In genomic region chr2:195646424-195646823, GRCh38 we compare ENCODE assay signal across 28 cellular contexts. TPM values are rescaled to one million over a fixed set of nuclear protein-coding genes. Genes with fewer than 3 reads are reported as not detected.
DNase-seq lines count a peak whose midpoint lies in the region; ATAC-seq and TF ChIP-seq lines count a peak whose summit lies in the region.
"Had no signal": no experiment of that assay in that cellular context is flagged by ENCODE, and none has a peak within 500 bp of the region (broad histone marks: within the 10 kb centered on the region; RNA-seq: fewer than 3 reads in every experiment).

No MANE protein-coding gene starts in this region.

- H3K14ac ChIP-seq in IMR-90 (replicated peaks; ENCODE audit: low read depth, low read length): no peak overlapping the region

- H4K20me1 ChIP-seq in BLaER1 treated with 17β-estradiol and CSF1 and Interleukin-3, amounts not matched to agents 10 nM and 100 nM: no peaks in the 10 kb centered on the region
- H4K20me1 ChIP-seq in IMR-90 (ENCODE audit: insufficient read depth, low read length): no peaks in the 10 kb centered on the region

- H3K79me1 ChIP-seq in IMR-90 (ENCODE audit: low read depth in 1 of 2, low read length in 2 of 2) (no peaks in the 10 kb centered on the region), mesendoderm (ENCODE audit: low read length) (no peaks in the 10 kb centered on the region)

- H4K91ac ChIP-seq in IMR-90 (ENCODE audit: insufficient read depth, low read depth, low read length): no peak overlapping the region

- H2AFZ ChIP-seq in IMR-90 (replicated peaks; ENCODE audit: low read length, poor library complexity): no peak overlapping the region
- H2AFZ ChIP-seq: hepatocyte had no signal

- H2AK5ac ChIP-seq in IMR-90 (ENCODE audit: low read depth, low read length) (no peak overlapping the region), mesendoderm (ENCODE audit: low read length) (no peak overlapping the region)

- H3K27me3 ChIP-seq in BLaER1 treated with 17β-estradiol and CSF1 and Interleukin-3, amounts not matched to agents 10 nM and 100 nM: no peaks in the 10 kb centered on the region
- no peaks in the 10 kb centered on the region for H3K27me3 ChIP-seq in IMR-90 (ENCODE audit: control insufficient read depth, insufficient read depth, low read length)
- no peaks in the 10 kb centered on the region for H3K27me3 ChIP-seq in mesendoderm (ENCODE audit: insufficient read depth, low read length, poor library complexity)
- H3K27me3 ChIP-seq in thyroid gland: no peaks in the 10 kb centered on the region
- H3K27me3 ChIP-seq: dorsolateral prefrontal cortex, gastroesophageal sphincter, hepatocyte, MG63 had no signal

- peak overlapping the region; percentile 38 to 100 (median 94); a peak in 20 of 22 replicates for H3K27ac ChIP-seq in BLaER1 treated with 17β-estradiol and CSF1 and Interleukin-3, amounts not matched to agents 10 nM and 100 nM
- no peak overlapping the region for H3K27ac ChIP-seq in IMR-90 (ENCODE audit: insufficient read depth, low read length)
- no peak overlapping the region for H3K27ac ChIP-seq in mesendoderm (ENCODE audit: low read depth, low read length)
- H3K27ac ChIP-seq in thyroid gland: no peak overlapping the region
- H3K27ac ChIP-seq: dorsolateral prefrontal cortex, gastroesophageal sphincter, hepatocyte, left ventricle myocardium inferior, WERI-Rb-1 had no signal

- ATAC-seq in IMR-90 (ENCODE audit: low read depth) (no peak), WTC11 (peak; percentile 65), HG02763 (IDR thresholded peaks at IDR 0.05; ENCODE audit: unreplicated experiment) (no peak)
- ATAC-seq: activated CD8-positive, alpha-beta memory T cell treated with anti-CD3 and anti-CD28 coated beads, Interleukin-2, amount 10 ng/mL, durations not matched to agents 7 days and 5 days; activated T-cell treated with anti-CD3 and anti-CD28 coated beads, Interleukin-2, amount 50 U/mL, for 72 hours; gastroesophageal sphincter; PC-3; Right ventricle myocardium inferior had no signal

- no peaks in the 10 kb centered on the region for H3K9me3 Mint-ChIP-seq in WTC11
- H3K9me3 Mint-ChIP-seq: central memory CD8-positive, alpha-beta T cell; stimulated activated naive CD8-positive, alpha-beta T cell treated with anti-CD3 and anti-CD28 coated beads, Interleukin-15, Interleukin-2, amounts not matched to agents 100 ng/mL and 50 ng/mL, for 24 hours; T-helper 2 cell treated with Interferon-gamma antibody and Interleukin-4, amounts not matched to agents 5 μg/mL and 100 μg/mL, for 36 hours had no signal

- H3K4me3 ChIP-seq in BLaER1 treated with 17β-estradiol and CSF1 and Interleukin-3, amounts not matched to agents 10 nM and 100 nM: no peak overlapping the region
- H3K4me3 ChIP-seq in IMR-90 (ENCODE audit: insufficient read depth, low read depth, low read length): no peak overlapping the region
- no peak overlapping the region for H3K4me3 ChIP-seq in mesendoderm (ENCODE audit: low read length)
- H3K4me3 ChIP-seq in thyroid gland (replicated peaks in 1 of 3): no peak overlapping the region
- H3K4me3 ChIP-seq: dorsolateral prefrontal cortex, gastroesophageal sphincter, hepatocyte, left ventricle myocardium inferior, MG63 had no signal

- no peak for TF ChIP-seq CTCF in IMR-90 (conservative IDR thresholded peaks at IDR 0.05; ENCODE audit: low read depth, low read length)
- TF ChIP-seq CTCF in WTC11 (IDR thresholded peaks at IDR 0.05): no peak
- TF ChIP-seq CTCF in thyroid gland (IDR thresholded peaks at IDR 0.05): no peak

- WGBS in IMR-90 (ENCODE audit: extremely low coverage in 2 of 2, insufficient read length in 1 of 2), 2 experiments: no CpG with 5 or more reads among the region's 9 CpGs
- WGBS in mesendoderm (ENCODE audit: extremely low coverage, insufficient coverage, low lambda C conversion rate): no CpG with 5 or more reads among the region's 9 CpGs
- 72 to 83% methylated on average over 6 to 9 of the region's 9 CpGs for WGBS in thyroid gland, 2 donors

- TF ChIP-seq POLR2A in IMR-90 (IDR thresholded peaks at IDR 0.05; ENCODE audit: low read depth, low read length): no peak
- TF ChIP-seq POLR2A in thyroid gland (IDR thresholded peaks at IDR 0.05): no peak

- peaks cover 44% of the 10 kb centered on the region for H3K4me1 Mint-ChIP-seq in WTC11

- H3K56ac ChIP-seq in IMR-90 (ENCODE audit: extremely low read depth, insufficient read depth, low read length) (no peak overlapping the region), mesendoderm (ENCODE audit: low read length) (no peak overlapping the region)

- CTCF ChIA-PET in IMR-90 (lab: Yijun Ruan, JAX): no interaction called here
- CTCF ChIA-PET in WTC11 (lab: Charles Lee): interaction anchor here (0.5 to 1.9 kb wide), 5 partner anchors 10 to 422 kb away, joined by 3 to 7 read pairs (median 3); partner anchors contain the start of genes DNAH7 and SLC39A10

- H3K36me3 Mint-ChIP-seq in WTC11: no peaks in the 10 kb centered on the region

- H2BK120ac ChIP-seq in IMR-90 (ENCODE audit: low read depth, low read length): no peak overlapping the region
- peak overlapping the region; percentile 51 for H2BK120ac ChIP-seq in mesendoderm (ENCODE audit: low read depth, low read length)

- peak overlapping the region; percentile 3 to 87 (median 53); a peak in 20 of 22 replicates for H3K4me2 ChIP-seq in BLaER1 treated with 17β-estradiol and CSF1 and Interleukin-3, amounts not matched to agents 10 nM and 100 nM
- H3K4me2 ChIP-seq in IMR-90 (ENCODE audit: low read depth, low read length) (no peak overlapping the region), mesendoderm (ENCODE audit: low read length) (no peak overlapping the region)
- H3K4me2 ChIP-seq: hepatocyte had no signal

- peaks cover 0 to 13% (median 5%) of the 10 kb centered on the region in 11 experiments; a peak in 10 of 22 replicates for H3K9me3 ChIP-seq in BLaER1 treated with 17β-estradiol and CSF1 and Interleukin-3, amounts not matched to agents 10 nM and 100 nM (replicated peaks in 1 of 11)
- H3K9me3 ChIP-seq in IMR-90 (ENCODE audit: control insufficient read depth, insufficient read depth, low read length) (no peaks in the 10 kb centered on the region), thyroid gland (no peaks in the 10 kb centered on the region)
- H3K9me3 ChIP-seq: Caco-2, gastroesophageal sphincter, left ventricle myocardium inferior, MG63 had no signal

- no peak for TF ChIP-seq RAD21 in IMR-90 (IDR thresholded peaks at IDR 0.05; ENCODE audit: low read length)

- H2BK5ac ChIP-seq in IMR-90 (ENCODE audit: low read depth, low read length, poor library complexity, severe bottlenecking): no peak overlapping the region
- no peak overlapping the region for H2BK5ac ChIP-seq in mesendoderm (ENCODE audit: low read length)

- POLR2A ChIA-PET in IMR-90 (lab: Charles Lee; ENCODE audit: unreplicated experiment) (no interaction called here), WTC11 (lab: Charles Lee) (interaction anchor here (1.2 to 2.1 kb wide), 2 partner anchors 10 to 19 kb away, joined by 3 to 10 read pairs; partner anchors contain the start of gene SLC39A10)

- H3K23ac ChIP-seq in IMR-90 (ENCODE audit: low read depth, low read length) (no peak overlapping the region), mesendoderm (ENCODE audit: low read length) (no peak overlapping the region)

- peaks cover 30 to 99% (median 86%) of the 10 kb centered on the region in 10 experiments for H3K4me1 ChIP-seq in BLaER1 treated with 17β-estradiol and CSF1 and Interleukin-3, amounts not matched to agents 10 nM and 100 nM
- H3K4me1 ChIP-seq in IMR-90 (ENCODE audit: control insufficient read depth, insufficient read depth, low read length): no peaks in the 10 kb centered on the region
- no peaks in the 10 kb centered on the region for H3K4me1 ChIP-seq in mesendoderm (ENCODE audit: control insufficient read depth, low read depth, low read length)
- H3K4me1 ChIP-seq in thyroid gland: peaks cover 4 to 26% of the 10 kb centered on the region in 2 donors
- H3K4me1 ChIP-seq: Caco-2, gastroesophageal sphincter, left ventricle myocardium inferior had no signal

- intact Hi-C loops in IMR-90 (cut with micrococcal nuclease): no loop called here
- intact Hi-C loops in thyroid gland (cut with DNase I): no loop called here

- peak overlapping the region; percentile 99 for H3K27ac Mint-ChIP-seq in WTC11
- H3K27ac Mint-ChIP-seq: activated CD8-positive, alpha-beta memory T cell treated with anti-CD3 and anti-CD28 coated beads, Interleukin-2, amount 10 ng/mL, durations not matched to agents 7 days and 5 days; activated T-cell treated with anti-CD3 and anti-CD28 coated beads, Interleukin-2, amount 50 U/mL, for 72 hours; stimulated activated naive CD8-positive, alpha-beta T cell treated with anti-CD3 and anti-CD28 coated beads, Interleukin-15, Interleukin-2, amounts not matched to agents 100 ng/mL and 50 ng/mL, for 24 hours; T-helper 2 cell treated with Interferon-gamma antibody and Interleukin-4, amounts not matched to agents 5 μg/mL and 100 μg/mL, for 36 hours had no signal

- H3K36me3 ChIP-seq in BLaER1 treated with 17β-estradiol and CSF1 and Interleukin-3, amounts not matched to agents 10 nM and 100 nM: no peaks in the 10 kb centered on the region
- H3K36me3 ChIP-seq in IMR-90 (ENCODE audit: control insufficient read depth, insufficient read depth, low read length) (no peaks in the 10 kb centered on the region), mesendoderm (ENCODE audit: control insufficient read depth, insufficient read depth, low read length) (no peaks in the 10 kb centered on the region), thyroid gland (no peaks in the 10 kb centered on the region)
- H3K36me3 ChIP-seq: gastroesophageal sphincter, left ventricle myocardium inferior, MG63, WERI-Rb-1 had no signal

- no peak overlapping the region for H2BK20ac ChIP-seq in IMR-90 (ENCODE audit: low read depth, low read length)

- no peak overlapping the region for H2BK15ac ChIP-seq in IMR-90 (ENCODE audit: low read depth, low read length)
- peak overlapping the region; percentile 94 for H2BK15ac ChIP-seq in mesendoderm (replicated peaks; ENCODE audit: low read depth)

- peak overlapping the region; percentile 43; the same call in 1 of the 2 replicates for H3K4me3 Mint-ChIP-seq in WTC11
- H3K4me3 Mint-ChIP-seq: activated CD8-positive, alpha-beta memory T cell treated with anti-CD3 and anti-CD28 coated beads, Interleukin-2, amount 10 ng/mL, durations not matched to agents 7 days and 5 days; activated T-cell treated with anti-CD3 and anti-CD28 coated beads, Interleukin-2, amount 50 U/mL, for 72 hours; central memory CD8-positive, alpha-beta T cell; stimulated activated naive CD8-positive, alpha-beta T cell treated with anti-CD3 and anti-CD28 coated beads, Interleukin-15, Interleukin-2, amounts not matched to agents 100 ng/mL and 50 ng/mL, for 24 hours; T-helper 2 cell treated with Interferon-gamma antibody and Interleukin-4, amounts not matched to agents 5 μg/mL and 100 μg/mL, for 36 hours had no signal

- no peaks in the 10 kb centered on the region for H3K9me1 ChIP-seq in IMR-90 (ENCODE audit: insufficient read depth, low read length)

- dilution Hi-C loops in IMR-90 (cut with HindIII; ENCODE audit: low sequenced_read_pairs, unreplicated experiment): no loop called here

- H4K8ac ChIP-seq in IMR-90 (ENCODE audit: low read depth in 2 of 2, low read length in 2 of 2): no peak overlapping the region
- no peak overlapping the region for H4K8ac ChIP-seq in mesendoderm (ENCODE audit: low read depth, low read length)

- H3K18ac ChIP-seq in IMR-90 (ENCODE audit: low read depth, low read length) (no peak overlapping the region), mesendoderm (ENCODE audit: low read length) (peak overlapping the region; percentile 12)

- peak overlapping the region in 5 of 11 experiments; percentile 30 to 61 (median 52); a peak in 8 of 22 replicates for H3K9ac ChIP-seq in BLaER1 treated with 17β-estradiol and CSF1 and Interleukin-3, amounts not matched to agents 10 nM and 100 nM
- H3K9ac ChIP-seq in IMR-90 (ENCODE audit: low read depth, low read length) (no peak overlapping the region), mesendoderm (ENCODE audit: low read length) (no peak overlapping the region)

- no TSS peak for BruUV-seq in IMR-90 (replicated peaks; lab: Mats Ljungman, UMichigan)

- no peak overlapping the region for H2AK9ac ChIP-seq in IMR-90 (replicated peaks; ENCODE audit: low read depth, low read length, poor library complexity)

- no peaks in the 10 kb centered on the region for H3K79me2 ChIP-seq in mesendoderm (ENCODE audit: control insufficient read depth, insufficient read depth, low read length)
- H3K79me2 ChIP-seq: hepatocyte had no signal

- H3K4ac ChIP-seq in IMR-90 (ENCODE audit: low read depth, low read length): no peak overlapping the region
- no peak overlapping the region for H3K4ac ChIP-seq in mesendoderm (ENCODE audit: low read depth, low read length)

- H3K27me3 Mint-ChIP-seq in WTC11 (ENCODE audit: low read depth): no peaks in the 10 kb centered on the region; the same call in 1 of the 2 replicates
- H3K27me3 Mint-ChIP-seq: activated CD8-positive, alpha-beta memory T cell treated with anti-CD3 and anti-CD28 coated beads, Interleukin-2, amount 10 ng/mL, durations not matched to agents 7 days and 5 days; central memory CD8-positive, alpha-beta T cell; stimulated activated naive CD8-positive, alpha-beta T cell treated with anti-CD3 and anti-CD28 coated beads, Interleukin-15, Interleukin-2, amounts not matched to agents 100 ng/mL and 50 ng/mL, for 24 hours had no signal

- peak overlapping the region; percentile 40; the same call in 1 of the 2 replicates for H4K5ac ChIP-seq in IMR-90 (ENCODE audit: low read depth, low read length)
- H4K5ac ChIP-seq in mesendoderm (ENCODE audit: low read length): no peak overlapping the region

- DNase-seq in IMR-90 (no peak), WTC11 (ENCODE audit: low spot score) (peak; percentile 49), mesendoderm (peak; percentile 52), NCI-H2107 treated with DMSO at 0.1 percent for 48 hours (lab: John Stamatoyannopoulos, UW; ENCODE audit: unreplicated experiment) (no peak), thyroid gland (no peak)
- DNase-seq: activated CD8-positive, alpha-beta memory T cell treated with anti-CD3 and anti-CD28 coated beads, Interleukin-2, amount 10 ng/mL, durations not matched to agents 7 days and 5 days; activated naive CD4-positive, alpha-beta T cell; activated T-cell treated with anti-CD3 and anti-CD28 coated beads, Interleukin-2, amount 50 U/mL, for 72 hours; C1 segment of cervical spinal cord; Caco-2; DMS79; dorsolateral prefrontal cortex; left ventricle myocardium inferior; MG63; NCI-H1436; NCI-H2081 treated with DMSO at 0.1 percent for 48 hours; NCI-H446; occipital lobe; PC-3; WERI-Rb-1 had no signal

- in situ Hi-C loops in IMR-90 (cut with MboI; ENCODE audit: low sequenced_read_pairs): no loop called here

RNA-seq across cellular contexts. Expression of gene SLC39A10, which starts 10.6 kb away (rescaled TPM):
- total RNA-seq in IMR-90 (2012; rRNA removed) (64.7 and 92.8 TPM in 2 replicates), WTC11 (2021) (141 to 167 TPM (median 144 TPM) in 3 replicates), thyroid gland (100 to 1,000 TPM in 2 of 4 donors, 10 to 100 TPM in 2; 74.4 to 119 (median 93.5) TPM)
- 12.6 and 17.6 TPM in 2 replicates for polyA plus RNA-seq in IMR-90 (2012; rRNA removed)
- 2.4 and 3.2 TPM in 2 replicates for polyA plus RNA-seq in IMR-90 (2012; cell fraction: cytosol; rRNA removed)
- 10.2 and 75.9 TPM in 2 replicates for polyA plus RNA-seq in IMR-90 (2012; cell fraction: nucleus; rRNA removed; ENCODE audit: low replicate concordance)
- polyA plus RNA-seq in mesendoderm (2013, experiment 1 of 2): 39.6 TPM
- 38.8 TPM for polyA plus RNA-seq in mesendoderm (2013, experiment 2 of 2)

Comparison
In these comparisons a context has a peak if more than half of its experiments do, and no peak if none do; other contexts are left out.
1. H3K27ac ChIP-seq: peak in BLaER1 treated with 17β-estradiol and CSF1 and Interleukin-3, amounts not matched to agents 10 nM and 100 nM (11 of 11); none in IMR-90 (single experiment), mesendoderm (single experiment) and thyroid gland (0 of 3).
2. H3K4me2 ChIP-seq: peak in BLaER1 treated with 17β-estradiol and CSF1 and Interleukin-3, amounts not matched to agents 10 nM and 100 nM (11 of 11); none in IMR-90 (single experiment) and mesendoderm (single experiment).
3. DNase-seq: peak in WTC11 (single experiment) and mesendoderm (single experiment); none in IMR-90 (single experiment), NCI-H2107 treated with DMSO at 0.1 percent for 48 hours (single experiment) and thyroid gland (0 of 2).